ENCODE assay signal across 18 cellular contexts in the genomic region with DNA sequence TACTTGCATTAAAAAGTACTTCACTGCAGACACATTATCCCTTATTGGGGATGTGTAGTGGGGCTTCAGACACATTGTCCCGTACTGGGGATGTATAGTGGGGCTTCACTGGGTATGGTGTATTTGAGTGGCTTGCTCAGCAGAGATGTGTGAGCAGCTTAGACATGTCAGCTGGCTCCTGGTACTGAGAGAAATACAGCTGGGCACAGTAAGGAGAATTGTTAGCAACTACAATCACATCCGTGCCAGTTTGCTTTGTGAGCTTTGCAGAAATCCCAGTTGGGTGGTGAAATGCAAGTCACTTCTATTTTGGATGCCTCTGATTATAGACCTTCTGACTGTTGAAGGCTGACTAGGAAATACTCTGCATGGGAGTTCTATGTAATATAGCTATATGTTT. TPM values are rescaled to one million over a fixed set of nuclear protein-coding genes. Genes with fewer than 3 reads are reported as not detected.
DNase-seq lines count a peak whose midpoint lies in the region; ATAC-seq and TF ChIP-seq lines count a peak whose summit lies in the region.
"Had no signal": no experiment of that assay in that cellular context is flagged by ENCODE, and none has a peak within 500 bp of the region (broad histone marks: within the 10 kb centered on the region; RNA-seq: fewer than 3 reads in every experiment).

No MANE protein-coding gene starts in this region.

- H3K27ac Mint-ChIP-seq in natural killer cell treated with Interleukin-12 subunit alpha and Interleukin-12 subunit beta and Interleukin-15 and Interleukin-18, amount 100 ng/mL, for 72 hours, result peak overlapping the region in 1 of 2 donors; percentile 60
- no peak overlapping the region for H3K27ac Mint-ChIP-seq in progenitor cell of endocrine pancreas
- H3K27ac Mint-ChIP-seq: activated CD4-positive, alpha-beta T cell treated with anti-CD3 and anti-CD28 coated beads, Interleukin-2, amount 10 ng/mL, durations not matched to agents 24 days and 14 days; activated T-cell treated with anti-CD3 and anti-CD28 coated beads, Interleukin-2, amount 50 U/mL, for 24 hours had no signal

- H3K4me2 ChIP-seq in OCI-LY7 (ENCODE audit: low read length), result no peak overlapping the region

- ATAC-seq in natural killer cell treated with Interleukin-12 subunit alpha and Interleukin-12 subunit beta and Interleukin-15 and Interleukin-18, amount 100 ng/mL, for 72 hours, result no peak
- ATAC-seq in GM21825 (IDR thresholded peaks at IDR 0.05; ENCODE audit: unreplicated experiment), result no peak

- H3K4me3 ChIP-seq in OCI-LY7 (ENCODE audit: low read depth, low read length, poor library complexity, severe bottlenecking), result no peak overlapping the region
- H3K4me3 ChIP-seq: vagina had no signal

- BruUV-seq in OCI-LY7 (replicated peaks; lab: Mats Ljungman, UMichigan), result no TSS peak

- H2AFZ ChIP-seq in OCI-LY7 (ENCODE audit: low read length), result no peak overlapping the region

- no peaks in the 10 kb centered on the region for H3K9me3 Mint-ChIP-seq in natural killer cell treated with Interleukin-12 subunit alpha and Interleukin-12 subunit beta and Interleukin-15 and Interleukin-18, amount 100 ng/mL, for 72 hours
- no peaks in the 10 kb centered on the region for H3K9me3 Mint-ChIP-seq in progenitor cell of endocrine pancreas (ENCODE audit: low read depth)
- H3K9me3 Mint-ChIP-seq: activated CD4-positive, alpha-beta T cell treated with anti-CD3 and anti-CD28 coated beads, Interleukin-2, amount 10 ng/mL, durations not matched to agents 24 days and 14 days; activated T-cell treated with anti-CD3 and anti-CD28 coated beads, Interleukin-2, amount 50 U/mL, for 24 hours had no signal

- no peaks in the 10 kb centered on the region for H3K9me3 ChIP-seq in OCI-LY7 (ENCODE audit: low read length)
- H3K9me3 ChIP-seq: vagina had no signal

- H3K36me3 Mint-ChIP-seq in natural killer cell treated with Interleukin-12 subunit alpha and Interleukin-12 subunit beta and Interleukin-15 and Interleukin-18, amount 100 ng/mL, for 72 hours, result no peaks in the 10 kb centered on the region
- H3K36me3 Mint-ChIP-seq in progenitor cell of endocrine pancreas (ENCODE audit: insufficient read depth), result no peaks in the 10 kb centered on the region

- H3K27me3 Mint-ChIP-seq in natural killer cell treated with Interleukin-12 subunit alpha and Interleukin-12 subunit beta and Interleukin-15 and Interleukin-18, amount 100 ng/mL, for 72 hours, result no peaks in the 10 kb centered on the region
- H3K27me3 Mint-ChIP-seq in progenitor cell of endocrine pancreas, result no peaks in the 10 kb centered on the region
- H3K27me3 Mint-ChIP-seq: activated CD4-positive, alpha-beta T cell treated with anti-CD3 and anti-CD28 coated beads, Interleukin-2, amount 10 ng/mL, durations not matched to agents 24 days and 14 days; activated T-cell treated with anti-CD3 and anti-CD28 coated beads, Interleukin-2, amount 50 U/mL, for 24 hours had no signal

- H3K27ac ChIP-seq in caudate nucleus (ENCODE audit: low read depth, low read length) (peak overlapping the region; percentile 78), OCI-LY7 (ENCODE audit: low read depth, low read length, poor library complexity, severe bottlenecking) (no peak overlapping the region)
- H3K27ac ChIP-seq: vagina had no signal

- DNase-seq in CD1c-positive myeloid dendritic cell (ENCODE audit: extremely low spot score) (peak; percentile 25), caudate nucleus (lab: John Stamatoyannopoulos, UW) (peak in 38 of 61 donors; percentile 6 to 83 (median 50)), inferior parietal cortex (ENCODE audit: extremely low spot score) (peak; percentile 73), putamen (ENCODE audit: low spot score) (peak; percentile 87), progenitor cell of endocrine pancreas (ENCODE audit: low spot score, unreplicated experiment) (no peak), OCI-LY7 (ENCODE audit: low spot score) (no peak)
- DNase-seq in natural killer cell treated with Interleukin-12 subunit alpha and Interleukin-12 subunit beta and Interleukin-15 and Interleukin-18, amount 100 ng/mL, for 72 hours (ENCODE audit: low spot score), result no peak
- DNase-seq: activated CD4-positive, alpha-beta T cell treated with anti-CD3 and anti-CD28 coated beads, Interleukin-2, amount 10 ng/mL, durations not matched to agents 24 days and 14 days; activated T-cell treated with anti-CD3 and anti-CD28 coated beads, Interleukin-2, amount 50 U/mL, for 24 hours; AML-193; DMS153; NCI-H1048; SHP77 treated with DMSO at 0.1 percent for 48 hours; small intestine; stimulated activated naive CD4-positive, alpha-beta T cell treated with Interleukin-2 at 50 U/mL for 16 hours; T-helper 9 cell had no signal

- POLR2A ChIA-PET in OCI-LY7 (lab: Charles Lee), result interaction anchor here (0.6 to 1.4 kb wide), 4 partner anchors 10 to 328 kb away, joined by 3 to 4 read pairs (median 4); no protein-coding TSS in a partner anchor

- peaks cover 49% of the 10 kb centered on the region for H4K20me1 ChIP-seq in OCI-LY7 (ENCODE audit: insufficient read depth, low read length)

- no peak for TF ChIP-seq CTCF in progenitor cell of endocrine pancreas (IDR thresholded peaks at IDR 0.05; ENCODE audit: unreplicated experiment)
- no peak for TF ChIP-seq CTCF in OCI-LY7 (conservative IDR thresholded peaks at IDR 0.05; ENCODE audit: low read length)

- no peaks in the 10 kb centered on the region for H3K36me3 ChIP-seq in OCI-LY7 (ENCODE audit: insufficient read depth, low read length)
- H3K36me3 ChIP-seq: vagina had no signal

- peaks cover 11% of the 10 kb centered on the region for H3K4me1 ChIP-seq in OCI-LY7 (ENCODE audit: insufficient read depth, low read length, poor library complexity, severe bottlenecking)

- CTCF ChIA-PET in OCI-LY7 (lab: Charles Lee; ENCODE audit: unreplicated experiment), result no interaction called here

- peaks cover 56% of the 10 kb centered on the region; the same call in 1 of the 2 replicates for H3K79me2 ChIP-seq in OCI-LY7 (ENCODE audit: insufficient read depth, low read depth, low read length)

- no peak overlapping the region for H3K4me3 Mint-ChIP-seq in natural killer cell treated with Interleukin-12 subunit alpha and Interleukin-12 subunit beta and Interleukin-15 and Interleukin-18, amount 100 ng/mL, for 72 hours
- H3K4me3 Mint-ChIP-seq in progenitor cell of endocrine pancreas (ENCODE audit: low read depth), result no peak overlapping the region
- H3K4me3 Mint-ChIP-seq: activated CD4-positive, alpha-beta T cell treated with anti-CD3 and anti-CD28 coated beads, Interleukin-2, amount 10 ng/mL, durations not matched to agents 24 days and 14 days; activated T-cell treated with anti-CD3 and anti-CD28 coated beads, Interleukin-2, amount 50 U/mL, for 24 hours had no signal

- H3K4me1 Mint-ChIP-seq in natural killer cell treated with Interleukin-12 subunit alpha and Interleukin-12 subunit beta and Interleukin-15 and Interleukin-18, amount 100 ng/mL, for 72 hours (ENCODE audit: low read depth in 2 of 2), result peaks cover 70 to 72% of the 10 kb centered on the region in 2 donors
- peaks cover 27% of the 10 kb centered on the region for H3K4me1 Mint-ChIP-seq in progenitor cell of endocrine pancreas (ENCODE audit: low read depth)

- no peaks in the 10 kb centered on the region for H3K9me2 ChIP-seq in OCI-LY7 (ENCODE audit: insufficient read depth, low read length)

- intact Hi-C loops in OCI-LY7 (cut with micrococcal nuclease; ENCODE audit: unreplicated experiment), result no loop called here

RNA-seq across cellular contexts. Expression of a gene that starts 10.8 kb away (rescaled TPM):
- total RNA-seq in natural killer cell treated with Interleukin-12 subunit alpha and Interleukin-12 subunit beta and Interleukin-15 and Interleukin-18, amount 100 ng/mL, for 72 hours, result 10 to 100 TPM; 54.9 to 60.8 TPM
- total RNA-seq in progenitor cell of endocrine pancreas (59.4 and 60.7 TPM in 2 replicates), OCI-LY7 (2022) (55.8 and 63.0 TPM in 2 replicates)
- total RNA-seq in OCI-LY7 (2014; rRNA removed; shearing (Covaris generic)), result 37.0 and 40.6 TPM in 2 replicates

Comparison
In these comparisons a context has a peak if more than half of its experiments do, and no peak if none do; other contexts are left out.
1. DNase-seq: peak in CD1c-positive myeloid dendritic cell (single experiment), caudate nucleus (38 of 61), inferior parietal cortex (single experiment) and putamen (single experiment); none in natural killer cell treated with Interleukin-12 subunit alpha and Interleukin-12 subunit beta and Interleukin-15 and Interleukin-18, amount 100 ng/mL, for 72 hours (single experiment), progenitor cell of endocrine pancreas (single experiment) and OCI-LY7 (single experiment).